ENCODE assay signal across 2 cellular contexts in genomic region chr10:66823301-66823700, GRCh38.
TF ChIP-seq lines count a peak whose summit lies in the region.

No MANE protein-coding gene starts in this region.

TF ChIP-seq in GM23338, 12 proteins besides CTCF, POLR2A, EP300 and RAD21:
- TF ChIP-seq POLR2AphosphoS5 (IDR thresholded peaks at IDR 0.05; ENCODE audit: low read depth) (no peak), ZNF114 (CRISPR knock-in tag; IDR thresholded peaks at IDR 0.05) (no peak), EZH2phosphoT487 (IDR thresholded peaks at IDR 0.05; ENCODE audit: unreplicated experiment) (no peak), REST (IDR thresholded peaks at IDR 0.05; ENCODE audit: unreplicated experiment) (no peak), STAT1 (IDR thresholded peaks at IDR 0.05; ENCODE audit: unreplicated experiment) (no peak), NANOG (IDR thresholded peaks at IDR 0.05; ENCODE audit: borderline replicate concordance) (no peak)

TF ChIP-seq in WTC11, 78 proteins besides CTCF, POLR2A, EP300 and RAD21:
- TF ChIP-seq ATF2 (CRISPR knock-in tag; IDR thresholded peaks at IDR 0.05; ENCODE audit: borderline replicate concordance, low read depth) = no peak
- no peak for TF ChIP-seq ZNF232 (CRISPR knock-in tag; IDR thresholded peaks at IDR 0.05)
- TF ChIP-seq, protein P1, sequence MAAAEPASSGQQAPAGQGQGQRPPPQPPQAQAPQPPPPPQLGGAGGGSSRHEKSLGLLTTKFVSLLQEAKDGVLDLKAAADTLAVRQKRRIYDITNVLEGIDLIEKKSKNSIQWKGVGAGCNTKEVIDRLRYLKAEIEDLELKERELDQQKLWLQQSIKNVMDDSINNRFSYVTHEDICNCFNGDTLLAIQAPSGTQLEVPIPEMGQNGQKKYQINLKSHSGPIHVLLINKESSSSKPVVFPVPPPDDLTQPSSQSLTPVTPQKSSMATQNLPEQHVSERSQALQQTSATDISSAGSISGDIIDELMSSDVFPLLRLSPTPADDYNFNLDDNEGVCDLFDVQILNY (CRISPR knock-in tag; IDR thresholded peaks at IDR 0.05) = no peak
- TF ChIP-seq KAT7 (CRISPR knock-in tag; IDR thresholded peaks at IDR 0.05; ENCODE audit: borderline replicate concordance) = no peak
- TF ChIP-seq ZNF532 (CRISPR knock-in tag; IDR thresholded peaks at IDR 0.05; ENCODE audit: borderline replicate concordance) = no peak
- TF ChIP-seq FOXP1 (CRISPR knock-in tag; IDR thresholded peaks at IDR 0.05; ENCODE audit: borderline replicate concordance) = no peak
- no peak for TF ChIP-seq NFATC4 (CRISPR knock-in tag; IDR thresholded peaks at IDR 0.05)
- TF ChIP-seq SOX15 (CRISPR knock-in tag; IDR thresholded peaks at IDR 0.05) = no peak
- TF ChIP-seq CBFB (CRISPR knock-in tag; IDR thresholded peaks at IDR 0.05; ENCODE audit: low read depth) = no peak
- TF ChIP-seq SMAD4 (CRISPR knock-in tag; IDR thresholded peaks at IDR 0.05) = no peak
- TF ChIP-seq TCF7 (CRISPR knock-in tag; IDR thresholded peaks at IDR 0.05; ENCODE audit: low read depth) = no peak
- no peak for TF ChIP-seq NFE2L1 (CRISPR knock-in tag; IDR thresholded peaks at IDR 0.05)
- no peak for TF ChIP-seq MYBL2 (CRISPR knock-in tag; IDR thresholded peaks at IDR 0.05)
- TF ChIP-seq MLX (CRISPR knock-in tag; IDR thresholded peaks at IDR 0.05) = no peak
- TF ChIP-seq STAT6 (CRISPR knock-in tag; conservative IDR thresholded peaks at IDR 0.05; ENCODE audit: low read depth) = no peak
TF ChIP-seq in WTC11: peak in this region for 0.
